Comparison of ENCODE assay signal across 21 cellular contexts in the genomic region with DNA sequence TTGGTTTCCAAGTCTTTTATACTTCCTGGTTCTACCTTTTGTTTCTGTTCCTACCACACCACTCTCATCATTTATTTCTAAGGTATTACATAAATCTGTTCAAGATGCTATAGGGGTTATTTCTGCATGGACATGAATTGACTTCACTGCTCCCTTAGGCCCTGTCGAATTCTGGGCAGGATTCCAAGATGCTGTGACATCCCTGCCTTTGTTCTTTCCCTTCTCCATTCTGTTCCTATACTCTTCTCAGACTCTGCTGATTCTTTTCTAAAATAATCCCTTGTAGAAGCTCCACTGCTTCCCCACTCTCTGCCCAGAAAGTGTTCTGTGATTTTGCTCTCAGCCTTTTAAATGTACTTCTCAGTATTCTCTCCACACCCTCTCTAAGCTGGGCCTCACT.
DNase-seq lines count a peak whose midpoint lies in the region; ATAC-seq, FAIRE-seq and TF ChIP-seq lines count a peak whose summit lies in the region.
"Had no signal": no experiment of that assay in that cellular context is flagged by ENCODE, and none has a peak within 500 bp of the region (broad histone marks: within the 10 kb centered on the region; RNA-seq: fewer than 3 reads in every experiment).

No MANE protein-coding gene starts in this region.

- DNase-seq in left ventricle myocardium superior (no peak), left ventricle myocardium inferior (no peak), medulla oblongata (ENCODE audit: extremely low spot score) (peak; percentile 70), type B pancreatic cell (ENCODE audit: extremely low spot score, unreplicated experiment) (no peak), trophoblast cell (no peak), GM12892 (ENCODE audit: insufficient read length) (no peak)
- no peak for DNase-seq in activated T-cell treated with anti-CD3 and anti-CD28 coated beads, Interleukin-2, amount 50 U/mL, for 1 hour
- DNase-seq: activated B cell treated with CpG ODN at 0.5 μM for 24 hours; activated T-cell treated with anti-CD3 and anti-CD28 coated beads, Interleukin-2, amount 50 U/mL, for 48 hours; CD4-positive, alpha-beta memory T cell; left colon; NCI-H187 treated with DMSO at 0.1 percent for 48 hours; NCI-H526 treated with DMSO at 0.1 percent for 48 hours; stimulated activated CD4-positive, alpha-beta T cell treated with anti-CD3 and anti-CD28 coated beads, Interleukin-15, amount 100 ng/mL, for 24 hours had no signal

- no peaks in the 10 kb centered on the region for H3K79me1 ChIP-seq in trophoblast cell (ENCODE audit: low read length)

- H2BK5ac ChIP-seq in trophoblast cell (ENCODE audit: low read depth, low read length, poor library complexity), result no peak overlapping the region

- peaks cover 51% of the 10 kb centered on the region for H3K4me1 Mint-ChIP-seq in brain
- peaks cover 30% of the 10 kb centered on the region for H3K4me1 Mint-ChIP-seq in type B pancreatic cell (ENCODE audit: unreplicated experiment)
- H3K4me1 Mint-ChIP-seq: activated B cell treated with CpG ODN at 0.5 μM for 24 hours; activated naive CD4-positive, alpha-beta T cell treated with anti-CD3 and anti-CD28 coated beads, Interleukin-2, amount 50 U/mL, for 24 hours; IgD-negative memory B cell; stimulated activated effector memory CD8-positive, alpha-beta T cell treated with anti-CD3 and anti-CD28 coated beads, Interleukin-12 subunit alpha, Interleukin-12 subunit beta, amount 100 ng/mL, for 72 hours had no signal

- H4K8ac ChIP-seq in trophoblast cell (ENCODE audit: low read depth, low read length), result no peak overlapping the region

- intact Hi-C loops in left ventricle myocardium superior (cut with micrococcal nuclease) (no loop called here), left ventricle myocardium inferior (cut with micrococcal nuclease) (no loop called here)

- no peak for FAIRE-seq in GM12892 (lab: Jason Lieb, UNC)
- FAIRE-seq: astrocyte had no signal

- H3K4me3 Mint-ChIP-seq in brain (peak overlapping the region in 3 of 5 experiments; percentile 1 to 22 (median 11)), type B pancreatic cell (peak overlapping the region; percentile 7)
- H3K4me3 Mint-ChIP-seq: activated B cell treated with CpG ODN at 0.5 μM for 24 hours; activated naive CD4-positive, alpha-beta T cell treated with anti-CD3 and anti-CD28 coated beads, Interleukin-2, amount 50 U/mL, for 24 hours; CD4-positive, alpha-beta memory T cell; IgD-negative memory B cell; stimulated activated effector memory CD8-positive, alpha-beta T cell treated with anti-CD3 and anti-CD28 coated beads, Interleukin-12 subunit alpha, Interleukin-12 subunit beta, amount 100 ng/mL, for 72 hours; T-helper 2 cell treated with Interferon-gamma antibody and Interleukin-4, amounts not matched to agents 5 μg/mL and 100 μg/mL, for 36 hours had no signal

- H3K9ac ChIP-seq in trophoblast cell (ENCODE audit: low read length), result no peak overlapping the region

- H3K27me3 ChIP-seq in left ventricle myocardium inferior (ENCODE audit: low read depth), result no peaks in the 10 kb centered on the region
- H3K27me3 ChIP-seq in trophoblast cell (ENCODE audit: insufficient read depth, low read length), result no peaks in the 10 kb centered on the region
- H3K27me3 ChIP-seq: right atrium auricular region had no signal

- no peak overlapping the region for H3K14ac ChIP-seq in trophoblast cell (ENCODE audit: low read length)

- peaks cover 14% of the 10 kb centered on the region for H3K36me3 Mint-ChIP-seq in brain
- H3K36me3 Mint-ChIP-seq in type B pancreatic cell, result peaks cover 15% of the 10 kb centered on the region
- H3K36me3 Mint-ChIP-seq: IgD-negative memory B cell; stimulated activated effector memory CD8-positive, alpha-beta T cell treated with anti-CD3 and anti-CD28 coated beads, Interleukin-12 subunit alpha, Interleukin-12 subunit beta, amount 100 ng/mL, for 72 hours had no signal

- no peak overlapping the region for H3K4ac ChIP-seq in trophoblast cell (ENCODE audit: low read depth, low read length)

- no peak overlapping the region for H2BK120ac ChIP-seq in trophoblast cell (ENCODE audit: insufficient read depth, low read length, poor library complexity)

- no peak for TF ChIP-seq POLR2A in GM12892 (IDR thresholded peaks at IDR 0.05; ENCODE audit: low read depth, low read length)

- H3K4me1 ChIP-seq in left ventricle myocardium inferior, result peaks cover 20% of the 10 kb centered on the region
- no peaks in the 10 kb centered on the region for H3K4me1 ChIP-seq in trophoblast cell (ENCODE audit: control insufficient read depth in 1 of 2, insufficient read depth in 2 of 2, low read length in 2 of 2)
- H3K4me1 ChIP-seq: right atrium auricular region had no signal

- H3K27ac Mint-ChIP-seq in brain (peak overlapping the region; percentile 54 to 93 (median 90)), type B pancreatic cell (peak overlapping the region; percentile 37)
- H3K27ac Mint-ChIP-seq: activated B cell treated with CpG ODN at 0.5 μM for 24 hours; activated naive CD4-positive, alpha-beta T cell treated with anti-CD3 and anti-CD28 coated beads, Interleukin-2, amount 50 U/mL, for 24 hours; CD4-positive, alpha-beta memory T cell; IgD-negative memory B cell; stimulated activated effector memory CD8-positive, alpha-beta T cell treated with anti-CD3 and anti-CD28 coated beads, Interleukin-12 subunit alpha, Interleukin-12 subunit beta, amount 100 ng/mL, for 72 hours; T-helper 2 cell treated with Interferon-gamma antibody and Interleukin-4, amounts not matched to agents 5 μg/mL and 100 μg/mL, for 36 hours had no signal

- H3K27ac ChIP-seq in left ventricle myocardium inferior (replicated peaks) (no peak overlapping the region), trophoblast cell (ENCODE audit: low read depth, low read length) (no peak overlapping the region)
- H3K27ac ChIP-seq: right atrium auricular region had no signal

- no peak overlapping the region for H4K12ac ChIP-seq in trophoblast cell (ENCODE audit: low read depth, low read length)

- H3K4me3 ChIP-seq in left ventricle myocardium inferior, result no peak overlapping the region
- H3K4me3 ChIP-seq in trophoblast cell (ENCODE audit: low read depth, low read length), result no peak overlapping the region
- H3K4me3 ChIP-seq: right atrium auricular region had no signal

- no peak overlapping the region for H2BK12ac ChIP-seq in trophoblast cell (ENCODE audit: low read length)

- H2AK5ac ChIP-seq in trophoblast cell (ENCODE audit: low read length), result no peak overlapping the region

- TF ChIP-seq CTCF in left ventricle myocardium inferior (IDR thresholded peaks at IDR 0.05; ENCODE audit: borderline replicate concordance) (no peak), brain (conservative IDR thresholded peaks at IDR 0.05) (no peak), type B pancreatic cell (conservative IDR thresholded peaks at IDR 0.05) (no peak)

- H3K36me3 ChIP-seq in left ventricle myocardium inferior (no peaks in the 10 kb centered on the region), trophoblast cell (ENCODE audit: control insufficient read depth in 1 of 2, insufficient read depth in 2 of 2, low read length in 2 of 2) (peaks cover 1 to 7% of the 10 kb centered on the region in 2 experiments)
- H3K36me3 ChIP-seq: right atrium auricular region had no signal

- no peaks in the 10 kb centered on the region for H3K9me3 ChIP-seq in left ventricle myocardium inferior (replicated peaks)
- H3K9me3 ChIP-seq in trophoblast cell (ENCODE audit: insufficient read depth, low read depth, low read length), result no peaks in the 10 kb centered on the region
- H3K9me3 ChIP-seq: right atrium auricular region had no signal

- H3K18ac ChIP-seq in trophoblast cell (ENCODE audit: low read length), result no peak overlapping the region

- WGBS in trophoblast cell (ENCODE audit: extremely low coverage, insufficient coverage, insufficient read length), result no CpG with 5 or more reads among the region's 1 CpG

- no peaks in the 10 kb centered on the region for H3K79me2 ChIP-seq in trophoblast cell (ENCODE audit: control insufficient read depth, insufficient read depth, low read length, poor library complexity)

- no peak overlapping the region for H2AFZ ChIP-seq in trophoblast cell (ENCODE audit: insufficient read depth, low read length, poor library complexity)

- no peak overlapping the region for H3K4me2 ChIP-seq in trophoblast cell (ENCODE audit: low read length)

- H3K23ac ChIP-seq in trophoblast cell (ENCODE audit: low read length), result no peak overlapping the region

- H3K9me3 Mint-ChIP-seq in brain (no peaks in the 10 kb centered on the region), type B pancreatic cell (no peaks in the 10 kb centered on the region)
- H3K9me3 Mint-ChIP-seq: activated B cell treated with CpG ODN at 0.5 μM for 24 hours; activated naive CD4-positive, alpha-beta T cell treated with anti-CD3 and anti-CD28 coated beads, Interleukin-2, amount 50 U/mL, for 24 hours; CD4-positive, alpha-beta memory T cell; IgD-negative memory B cell; stimulated activated effector memory CD8-positive, alpha-beta T cell treated with anti-CD3 and anti-CD28 coated beads, Interleukin-12 subunit alpha, Interleukin-12 subunit beta, amount 100 ng/mL, for 72 hours; T-helper 2 cell treated with Interferon-gamma antibody and Interleukin-4, amounts not matched to agents 5 μg/mL and 100 μg/mL, for 36 hours had no signal

- H3K27me3 Mint-ChIP-seq in brain (no peaks in the 10 kb centered on the region), type B pancreatic cell (no peaks in the 10 kb centered on the region)
- H3K27me3 Mint-ChIP-seq: activated B cell treated with CpG ODN at 0.5 μM for 24 hours; activated naive CD4-positive, alpha-beta T cell treated with anti-CD3 and anti-CD28 coated beads, Interleukin-2, amount 50 U/mL, for 24 hours; CD4-positive, alpha-beta memory T cell; IgD-negative memory B cell had no signal

- no peak overlapping the region for H4K91ac ChIP-seq in trophoblast cell (ENCODE audit: low read depth, low read length)

- ATAC-seq in left ventricle myocardium superior, result peak; percentile 29
- ATAC-seq: left colon; stimulated activated effector memory CD8-positive, alpha-beta T cell treated with anti-CD3 and anti-CD28 coated beads, Interleukin-12 subunit alpha, Interleukin-12 subunit beta, amount 100 ng/mL, for 72 hours had no signal
